ENCODE assay signal across 12 cellular contexts in genomic region chr6:119148825-119149525, GRCh38.
A peak's percentile ranks its signal among the peaks of the same experiment; 100 is the strongest.
DNase-seq lines count a peak whose midpoint lies in the region; ATAC-seq, FAIRE-seq and TF ChIP-seq lines count a peak whose summit lies in the region.
"Had no signal": no experiment of that assay in that cellular context is flagged by ENCODE, and none has a peak within 500 bp of the region (broad histone marks: within the 10 kb centered on the region; RNA-seq: fewer than 3 reads in every experiment).

No MANE protein-coding gene starts in this region.

- DNase-seq in HepG2 (ENCODE audit: low spot score) (no peak), right lobe of liver (no peak), amniotic stem cell (lab: John Stamatoyannopoulos, UW) (peak; percentile 29), foreskin fibroblast (peak in 1 of 2 donors; percentile 69), KBM-7 (no peak), HTR-8/SVneo (ENCODE audit: insufficient read length, low spot score) (no peak)
- DNase-seq: NCI-H2081 treated with DMSO at 0.1 percent for 48 hours had no signal

- H3K4me3 ChIP-seq in HepG2 (replicated peaks in 1 of 3; ENCODE audit: insufficient read depth in 1 of 3, low read depth in 2 of 3, low read length in 3 of 3) (no peak overlapping the region), right lobe of liver (no peak overlapping the region), foreskin fibroblast (ENCODE audit: low read depth in 1 of 2, low read length in 2 of 2) (peak overlapping the region; percentile 22 to 31)
- H3K4me3 ChIP-seq: cardiac muscle cell, lung had no signal

- no peaks in the 10 kb centered on the region for H3K9me3 ChIP-seq in HepG2 (ENCODE audit: low read length)
- H3K9me3 ChIP-seq in right lobe of liver = no peaks in the 10 kb centered on the region
- H3K9me3 ChIP-seq: neutrophil had no signal

- ATAC-seq in HepG2 = no peak; the same call in 2 of the 3 replicates
- ATAC-seq in right lobe of liver = no peak
- ATAC-seq in GM18511 (IDR thresholded peaks at IDR 0.05; ENCODE audit: unreplicated experiment) = no peak
- no peak for ATAC-seq in GM21526 (IDR thresholded peaks at IDR 0.05; ENCODE audit: low FRiP score, unreplicated experiment)

- no peak overlapping the region for H3K4me2 ChIP-seq in HepG2 (ENCODE audit: low read depth, low read length)

- H4K20me1 ChIP-seq in HepG2 (ENCODE audit: insufficient read depth, low read length) = no peaks in the 10 kb centered on the region

- no peak for TF ChIP-seq CTCF in HepG2 (CRISPR knock-in tag; IDR thresholded peaks at IDR 0.05)
- TF ChIP-seq CTCF in right lobe of liver (IDR thresholded peaks at IDR 0.05) = no peak
- TF ChIP-seq CTCF in foreskin fibroblast (IDR thresholded peaks at IDR 0.05; ENCODE audit: low read depth, low read length) = no peak

- BruUV-seq in HepG2 (replicated peaks; lab: Mats Ljungman, UMichigan) = no TSS peak

- H3K79me2 ChIP-seq in HepG2 (ENCODE audit: insufficient read depth, low read length) = no peaks in the 10 kb centered on the region

- H3K27ac ChIP-seq in HepG2 (ENCODE audit: extremely low read length, insufficient read depth, low read length) = no peak overlapping the region
- H3K27ac ChIP-seq in right lobe of liver = no peak overlapping the region
- H3K27ac ChIP-seq: cardiac muscle cell, neutrophil had no signal

- H3K4me1 ChIP-seq in HepG2 (ENCODE audit: insufficient read depth, low read length) (peaks cover 48% of the 10 kb centered on the region), right lobe of liver (no peaks in the 10 kb centered on the region)

- no peak overlapping the region for H2AFZ ChIP-seq in HepG2 (ENCODE audit: low read length)

- H3K36me3 ChIP-seq in HepG2 (replicated peaks in 1 of 2; ENCODE audit: control insufficient read depth in 1 of 2, insufficient read depth in 2 of 2, low read length in 2 of 2) = no peaks in the 10 kb centered on the region
- H3K36me3 ChIP-seq in right lobe of liver = no peaks in the 10 kb centered on the region
- H3K36me3 ChIP-seq: cardiac muscle cell, neutrophil had no signal

- FAIRE-seq in HepG2 (lab: Jason Lieb, UNC) (no peak), HTR-8/SVneo (lab: Jason Lieb, UNC) (no peak)

- in situ Hi-C loops in HepG2 (cut with HindIII; ENCODE audit: extremely low pct_ligation_motif_present, low pct_unique_long_range_greater_than_20kb) = loop anchor here (5.0 to 25.0 kb wide), 3 partner anchors 198 to 838 kb away; partner anchors contain the start of gene MAN1A1
- in situ Hi-C loops in KBM-7 (cut with MboI; ENCODE audit: low pct_unique_long_range_greater_than_20kb, low sequenced_read_pairs) = loop anchor here (25.0 kb wide), 2 partner anchors 313 to 588 kb away; no protein-coding TSS in a partner anchor

- CTCF ChIA-PET in HepG2 (lab: Yijun Ruan, JAX; ENCODE audit: low intra/inter-chr PET ratio, low total read pairs) = interaction anchor here (2.8 kb wide), 1 partner anchor 19 kb away, joined by 11 read pairs; no protein-coding TSS in a partner anchor

- 93% methylated on average over 9 of the region's 9 CpGs for WGBS in HepG2 (ENCODE audit: low lambda C conversion rate)
- WGBS in right lobe of liver (ENCODE audit: insufficient coverage, low coverage, low lambda C conversion rate, missing lambda C conversion rate) = 72% methylated on average over 9 of the region's 9 CpGs

- TF ChIP-seq EP300 in HepG2 (IDR thresholded peaks at IDR 0.05; ENCODE audit: low read depth in 2 of 2, low read length in 2 of 2) (no peak), HepG2 (CRISPR knock-in tag; IDR thresholded peaks at IDR 0.05; ENCODE audit: borderline replicate concordance) (no peak)

- intact Hi-C loops in HepG2 (cut with micrococcal nuclease; ENCODE audit: unreplicated experiment) (loop anchor here (1.0 to 2.0 kb wide), 2 partner anchors 198 to 593 kb away; no protein-coding TSS in a partner anchor), right lobe of liver (cut with DNase I) (no loop called here)

- TF ChIP-seq RAD21 in HepG2 (CRISPR knock-in tag; IDR thresholded peaks at IDR 0.05) = peak; percentile 6; the same call in 1 of the 2 replicates

- no peaks in the 10 kb centered on the region for H3K27me3 ChIP-seq in HepG2 (ENCODE audit: control insufficient read depth in 1 of 2, insufficient read depth in 2 of 2, low read length in 2 of 2)
- no peaks in the 10 kb centered on the region for H3K27me3 ChIP-seq in right lobe of liver
- H3K27me3 ChIP-seq: cardiac muscle cell, neutrophil had no signal

- POLR2A ChIA-PET in HepG2 (lab: Yijun Ruan, JAX) = interaction anchor here (0.7 to 4.1 kb wide), 4 partner anchors 23 to 199 kb away, joined by 3 to 19 read pairs (median 10); no protein-coding TSS in a partner anchor

- TF ChIP-seq POLR2A in HepG2 (IDR thresholded peaks at IDR 0.05; ENCODE audit: insufficient read depth in 1 of 2, low read depth in 2 of 2, low read length in 2 of 2) (no peak), right lobe of liver (IDR thresholded peaks at IDR 0.05) (no peak)

- H3K9ac ChIP-seq in HepG2 (ENCODE audit: insufficient read depth, low read depth, low read length) = no peak overlapping the region

TF ChIP-seq in HepG2, 621 proteins besides CTCF, POLR2A, EP300 and RAD21 (continues in another document):
- TF ChIP-seq GATAD2A (CRISPR knock-in tag; IDR thresholded peaks at IDR 0.05) (0 out of 2 replicates have a peak, but pooled peaks have one; percentile 6), TGIF2 (CRISPR knock-in tag; IDR thresholded peaks at IDR 0.05) (no peak), ZMYM4 (CRISPR knock-in tag; IDR thresholded peaks at IDR 0.05) (0 out of 2 replicates have a peak, but pooled peaks have one; percentile 29), ZNF530 (CRISPR knock-in tag; IDR thresholded peaks at IDR 0.05; ENCODE audit: low read depth) (no peak), ZNF615 (CRISPR knock-in tag; IDR thresholded peaks at IDR 0.05; ENCODE audit: borderline replicate concordance) (0 out of 2 replicates have a peak, but pooled peaks have one; percentile 13), NKX3-1 (CRISPR knock-in tag; IDR thresholded peaks at IDR 0.05) (0 out of 2 replicates have a peak, but pooled peaks have one; percentile 23), JUNB (CRISPR knock-in tag; IDR thresholded peaks at IDR 0.05; ENCODE audit: borderline replicate concordance) (no peak), LCORL (IDR thresholded peaks at IDR 0.05) (no peak), LCORL (CRISPR knock-in tag; IDR thresholded peaks at IDR 0.05) (peak; percentile 57; the same call in 1 of the 2 replicates), ZNF337 (CRISPR knock-in tag; IDR thresholded peaks at IDR 0.05; ENCODE audit: borderline replicate concordance, low read depth) (0 out of 2 replicates have a peak, but pooled peaks have one; percentile 8), SMAD3 (CRISPR knock-in tag; IDR thresholded peaks at IDR 0.05) (peak; percentile 6; the same call in 1 of the 2 replicates), HOXA5 (CRISPR knock-in tag; IDR thresholded peaks at IDR 0.05) (0 out of 2 replicates have a peak, but pooled peaks have one; percentile 5), ZKSCAN8 (CRISPR knock-in tag; IDR thresholded peaks at IDR 0.05; ENCODE audit: borderline replicate concordance) (peak; percentile 12; the same call in 1 of the 2 replicates)
- TF ChIP-seq, protein P1, sequence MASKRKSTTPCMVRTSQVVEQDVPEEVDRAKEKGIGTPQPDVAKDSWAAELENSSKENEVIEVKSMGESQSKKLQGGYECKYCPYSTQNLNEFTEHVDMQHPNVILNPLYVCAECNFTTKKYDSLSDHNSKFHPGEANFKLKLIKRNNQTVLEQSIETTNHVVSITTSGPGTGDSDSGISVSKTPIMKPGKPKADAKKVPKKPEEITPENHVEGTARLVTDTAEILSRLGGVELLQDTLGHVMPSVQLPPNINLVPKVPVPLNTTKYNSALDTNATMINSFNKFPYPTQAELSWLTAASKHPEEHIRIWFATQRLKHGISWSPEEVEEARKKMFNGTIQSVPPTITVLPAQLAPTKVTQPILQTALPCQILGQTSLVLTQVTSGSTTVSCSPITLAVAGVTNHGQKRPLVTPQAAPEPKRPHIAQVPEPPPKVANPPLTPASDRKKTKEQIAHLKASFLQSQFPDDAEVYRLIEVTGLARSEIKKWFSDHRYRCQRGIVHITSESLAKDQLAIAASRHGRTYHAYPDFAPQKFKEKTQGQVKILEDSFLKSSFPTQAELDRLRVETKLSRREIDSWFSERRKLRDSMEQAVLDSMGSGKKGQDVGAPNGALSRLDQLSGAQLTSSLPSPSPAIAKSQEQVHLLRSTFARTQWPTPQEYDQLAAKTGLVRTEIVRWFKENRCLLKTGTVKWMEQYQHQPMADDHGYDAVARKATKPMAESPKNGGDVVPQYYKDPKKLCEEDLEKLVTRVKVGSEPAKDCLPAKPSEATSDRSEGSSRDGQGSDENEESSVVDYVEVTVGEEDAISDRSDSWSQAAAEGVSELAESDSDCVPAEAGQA (IDR thresholded peaks at IDR 0.05; ENCODE audit: low read depth) = no peak
- TF ChIP-seq, protein P1 (CRISPR knock-in tag; IDR thresholded peaks at IDR 0.05; ENCODE audit: borderline replicate concordance) = 0 out of 2 replicates have a peak, but pooled peaks have one; percentile 10

Comparison
In these comparisons a context has a peak if more than half of its experiments do, and no peak if none do; other contexts are left out.
1. H3K4me3 ChIP-seq: peak in foreskin fibroblast (2 of 2); none in HepG2 (0 of 3) and right lobe of liver (0 of 3).